Comparison of ENCODE assay signal across 21 cellular contexts in genomic region chr17:38958326-38958725, GRCh38. TPM values are rescaled to one million over a fixed set of nuclear protein-coding genes. Genes with fewer than 3 reads are reported as not detected.
DNase-seq lines count a peak whose midpoint lies in the region; ATAC-seq and TF ChIP-seq lines count a peak whose summit lies in the region.
"Had no signal": no experiment of that assay in that cellular context is flagged by ENCODE, and none has a peak within 500 bp of the region (broad histone marks: within the 10 kb centered on the region; RNA-seq: fewer than 3 reads in every experiment).

No MANE protein-coding gene starts in this region.

- no peaks in the 10 kb centered on the region for H3K36me3 ChIP-seq in ascending aorta

- H3K9me3 Mint-ChIP-seq in activated naive CD4-positive, alpha-beta T cell treated with anti-CD3 and anti-CD28 coated beads for 36 hours: no peaks in the 10 kb centered on the region

- intact Hi-C loops in activated naive CD4-positive, alpha-beta T cell treated with anti-CD3 and anti-CD28 coated beads for 36 hours (cut with micrococcal nuclease): no loop called here
- intact Hi-C loops in ascending aorta (cut with DNase I): no loop called here
- intact Hi-C loops in left cardiac atrium (cut with DNase I): no loop called here

- H3K27me3 ChIP-seq in ascending aorta: no peaks in the 10 kb centered on the region
- H3K27me3 ChIP-seq: testis had no signal

- ATAC-seq in GM18867 (IDR thresholded peaks at IDR 0.05; ENCODE audit: unreplicated experiment) (no peak), left cardiac atrium (no peak), GM18502 (IDR thresholded peaks at IDR 0.05; ENCODE audit: poor library complexity, unreplicated experiment) (no peak), GM21390 (IDR thresholded peaks at IDR 0.05; ENCODE audit: unreplicated experiment) (no peak)
- ATAC-seq: sciatic nerve had no signal

- H3K9me3 ChIP-seq in ascending aorta: no peaks in the 10 kb centered on the region
- H3K9me3 ChIP-seq: testis had no signal

- H3K27me3 Mint-ChIP-seq in activated naive CD4-positive, alpha-beta T cell treated with anti-CD3 and anti-CD28 coated beads for 36 hours (ENCODE audit: low read depth): no peaks in the 10 kb centered on the region

- peaks cover 0 to 4% of the 10 kb centered on the region in 2 donors for H3K4me1 ChIP-seq in ascending aorta
- H3K4me1 ChIP-seq: testis had no signal

- H3K4me3 ChIP-seq in ascending aorta (no peak overlapping the region), foreskin fibroblast (ENCODE audit: low read depth in 1 of 2, low read length in 2 of 2) (no peak overlapping the region)
- H3K4me3 ChIP-seq: testis had no signal

- no peak overlapping the region for H3K4me3 Mint-ChIP-seq in activated naive CD4-positive, alpha-beta T cell treated with anti-CD3 and anti-CD28 coated beads for 36 hours

- no peak for TF ChIP-seq CTCF in ascending aorta (IDR thresholded peaks at IDR 0.05)
- TF ChIP-seq CTCF in foreskin fibroblast (IDR thresholded peaks at IDR 0.05; ENCODE audit: low read depth, low read length): no peak

- DNase-seq in activated naive CD4-positive, alpha-beta T cell treated with anti-CD3 and anti-CD28 coated beads for 36 hours: no peak
- no peak for DNase-seq in activated naive CD4-positive, alpha-beta T cell (lab: John Stamatoyannopoulos, UW)
- DNase-seq in ascending aorta (ENCODE audit: low spot score in 2 of 2) (no peak), foreskin fibroblast (peak; percentile 13 to 24), left cardiac atrium (no peak)
- DNase-seq: activated CD4-positive, alpha-beta T cell treated with anti-CD3 and anti-CD28 coated beads, Interleukin-2, amount 50 U/mL, for 4 hours; activated T-cell treated with anti-CD3 and anti-CD28 coated beads, Interleukin-2, amount 50 U/mL, for 48 hours; NCI-H1105; NCI-H345; SHP77 treated with DMSO at 0.1 percent for 48 hours; stimulated activated CD4-positive, alpha-beta T cell treated with anti-CD3 and anti-CD28 coated beads, Interleukin-4, amount 100 ng/mL, for 24 hours; testis had no signal

- H3K27ac Mint-ChIP-seq in activated naive CD4-positive, alpha-beta T cell treated with anti-CD3 and anti-CD28 coated beads for 36 hours: peak overlapping the region; percentile 30

- CTCF ChIA-PET in activated naive CD4-positive, alpha-beta T cell treated with anti-CD3 and anti-CD28 coated beads for 36 hours (lab: Charles Lee): interaction anchor here (0.6 to 1.4 kb wide), 11 partner anchors 18 to 206 kb away, joined by 3 to 7 read pairs (median 3); partner anchors contain the start of genes LASP1 and LASP1NB

- H3K36me3 Mint-ChIP-seq in activated naive CD4-positive, alpha-beta T cell treated with anti-CD3 and anti-CD28 coated beads for 36 hours (ENCODE audit: low read depth): no peaks in the 10 kb centered on the region

- H3K27ac ChIP-seq in ascending aorta: peak overlapping the region; percentile 31 to 58
- H3K27ac ChIP-seq: 22Rv1, KMS-11, testis had no signal

- peaks cover 37% of the 10 kb centered on the region for H3K4me1 Mint-ChIP-seq in activated naive CD4-positive, alpha-beta T cell treated with anti-CD3 and anti-CD28 coated beads for 36 hours (ENCODE audit: low read depth)

RNA-seq across cellular contexts. Expression of gene FBXO47, which starts 8.9 kb away (rescaled TPM):
- under 1 TPM; 0.14 to 0.15 TPM for total RNA-seq in activated naive CD4-positive, alpha-beta T cell treated with anti-CD3 and anti-CD28 coated beads for 36 hours
- total RNA-seq in ascending aorta (not detected), left cardiac atrium (not detected)
- total RNA-seq: epithelial cell of proximal tubule, mucosa of gallbladder, omental fat pad, sciatic nerve had no signal

Comparison
In these comparisons a context has a peak if more than half of its experiments do, and no peak if none do; other contexts are left out.
1. DNase-seq: peak in foreskin fibroblast (2 of 2); none in activated naive CD4-positive, alpha-beta T cell treated with anti-CD3 and anti-CD28 coated beads for 36 hours (single experiment), activated naive CD4-positive, alpha-beta T cell (0 of 4), ascending aorta (0 of 2) and left cardiac atrium (single experiment).